Comparison of ENCODE assay signal across 28 cellular contexts in the genomic region with DNA sequence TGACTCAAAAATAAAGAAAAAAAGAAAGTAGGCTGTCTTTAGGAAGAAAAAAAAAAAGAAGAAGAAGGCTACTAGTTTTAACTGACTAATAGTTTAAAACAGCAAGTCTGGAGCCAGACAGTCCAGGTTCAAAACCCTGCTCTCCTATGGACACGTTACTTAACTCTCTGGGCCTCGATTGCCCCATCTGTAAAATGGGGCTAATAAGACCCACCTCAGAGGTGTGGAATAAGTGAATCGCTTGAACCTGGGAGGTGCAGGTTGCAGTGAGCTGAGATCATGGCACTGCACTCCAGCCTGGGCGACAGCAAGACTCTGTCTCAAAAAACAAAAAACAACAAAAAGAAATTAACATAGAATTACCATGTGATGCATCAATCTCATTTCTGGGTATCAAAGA.
"Had no signal": no experiment of that assay in that cellular context is flagged by ENCODE, and none has a peak within 500 bp of the region (broad histone marks: within the 10 kb centered on the region; RNA-seq: fewer than 3 reads in every experiment).

No MANE protein-coding gene starts in this region.

- H3K36me3 ChIP-seq: ascending aorta, cardiac muscle cell, colonic mucosa, SJSA1 had no signal

- H3K4me1 ChIP-seq: ascending aorta, SJSA1 had no signal

- H3K9me3 ChIP-seq: ascending aorta, colonic mucosa, SJSA1, SK-N-SH had no signal

- H3K9me3 Mint-ChIP-seq: activated CD4-positive, alpha-beta T cell treated with anti-CD3 and anti-CD28 coated beads, Interleukin-2, amount 10 ng/mL, durations not matched to agents 24 days and 14 days; activated naive CD4-positive, alpha-beta T cell treated with anti-CD3 and anti-CD28 coated beads, Interleukin-2, amount 10 ng/mL, durations not matched to agents 7 days and 5 days; activated T-cell treated with anti-CD3 and anti-CD28 coated beads, Interleukin-2, amount 50 U/mL, for 4 hours; activated T-helper 1 cell treated with anti-CD3 and anti-CD28 coated beads, Interleukin-12 subunit alpha, Interleukin-12 subunit beta, Interleukin-2, Interleukin-4 antibody, amounts not matched to agents 30 ng/mL and 10 ng/mL and 1 ng/mL, durations not matched to agents 14 hours and 24 hours and 36 hours; central memory CD8-positive, alpha-beta T cell; T-helper 1 cell treated with Interleukin-12 subunit alpha and Interleukin-12 subunit beta and Interleukin-4 antibody, amounts not matched to agents 30 μg/mL and 1 μg/mL, for 36 hours; T-helper 2 cell treated with Interferon-gamma antibody and Interleukin-4, amounts not matched to agents 5 μg/mL and 100 μg/mL, for 36 hours had no signal

- ATAC-seq: activated CD8-positive, alpha-beta T cell treated with anti-CD3 and anti-CD28 coated beads, Interleukin-2, amount 10 ng/mL, durations not matched to agents 7 days and 5 days; activated T-cell treated with anti-CD3 and anti-CD28 coated beads, Interleukin-2, amount 50 U/mL, for 4 hours had no signal

- FAIRE-seq: TTC549 had no signal

- H3K27me3 Mint-ChIP-seq: central memory CD8-positive, alpha-beta T cell had no signal

- H3K4me3 Mint-ChIP-seq: activated CD4-positive, alpha-beta T cell treated with anti-CD3 and anti-CD28 coated beads, Interleukin-2, amount 10 ng/mL, durations not matched to agents 24 days and 14 days; activated CD8-positive, alpha-beta T cell treated with anti-CD3 and anti-CD28 coated beads, Interleukin-2, amount 10 ng/mL, durations not matched to agents 7 days and 5 days; activated naive CD4-positive, alpha-beta T cell treated with anti-CD3 and anti-CD28 coated beads, Interleukin-2, amount 10 ng/mL, durations not matched to agents 7 days and 5 days; activated naive CD8-positive, alpha-beta T cell; activated T-cell treated with anti-CD3 and anti-CD28 coated beads, Interleukin-2, amount 50 U/mL, for 4 hours; activated T-helper 1 cell treated with anti-CD3 and anti-CD28 coated beads, Interleukin-12 subunit alpha, Interleukin-12 subunit beta, Interleukin-2, Interleukin-4 antibody, amounts not matched to agents 30 ng/mL and 10 ng/mL and 1 ng/mL, durations not matched to agents 14 hours and 24 hours and 36 hours; central memory CD8-positive, alpha-beta T cell; T-helper 1 cell treated with Interleukin-12 subunit alpha and Interleukin-12 subunit beta and Interleukin-4 antibody, amounts not matched to agents 30 μg/mL and 1 μg/mL, for 36 hours; T-helper 2 cell treated with Interferon-gamma antibody and Interleukin-4, amounts not matched to agents 5 μg/mL and 100 μg/mL, for 36 hours had no signal

- H3K9ac ChIP-seq: SK-N-SH had no signal

- H3K4me1 Mint-ChIP-seq: central memory CD8-positive, alpha-beta T cell had no signal

- H3K27ac ChIP-seq: ascending aorta, cardiac muscle cell, colonic mucosa, SJSA1 had no signal

- H3K36me3 Mint-ChIP-seq: activated naive CD4-positive, alpha-beta T cell treated with anti-CD3 and anti-CD28 coated beads, Interleukin-2, amount 10 ng/mL, durations not matched to agents 7 days and 5 days; activated naive CD8-positive, alpha-beta T cell had no signal

- H3K4me3 ChIP-seq: ascending aorta, cardiac muscle cell, colonic mucosa, SJSA1 had no signal

- H3K27me3 ChIP-seq: ascending aorta, cardiac muscle cell, colonic mucosa, SJSA1 had no signal

- H3K27ac Mint-ChIP-seq: activated CD4-positive, alpha-beta T cell treated with anti-CD3 and anti-CD28 coated beads, Interleukin-2, amount 10 ng/mL, durations not matched to agents 24 days and 14 days; activated CD8-positive, alpha-beta T cell treated with anti-CD3 and anti-CD28 coated beads, Interleukin-2, amount 10 ng/mL, durations not matched to agents 7 days and 5 days; activated naive CD4-positive, alpha-beta T cell treated with anti-CD3 and anti-CD28 coated beads, Interleukin-2, amount 10 ng/mL, durations not matched to agents 7 days and 5 days; activated naive CD8-positive, alpha-beta T cell; activated T-helper 1 cell treated with anti-CD3 and anti-CD28 coated beads, Interleukin-12 subunit alpha, Interleukin-12 subunit beta, Interleukin-2, Interleukin-4 antibody, amounts not matched to agents 30 ng/mL and 10 ng/mL and 1 ng/mL, durations not matched to agents 14 hours and 24 hours and 36 hours; T-helper 1 cell treated with Interleukin-12 subunit alpha and Interleukin-12 subunit beta and Interleukin-4 antibody, amounts not matched to agents 30 μg/mL and 1 μg/mL, for 36 hours; T-helper 2 cell treated with Interferon-gamma antibody and Interleukin-4, amounts not matched to agents 5 μg/mL and 100 μg/mL, for 36 hours had no signal

- DNase-seq: activated CD4-positive, alpha-beta T cell treated with anti-CD3 and anti-CD28 coated beads, Interleukin-2, amount 10 ng/mL, durations not matched to agents 24 days and 14 days; activated CD4-positive, alpha-beta T cell treated with anti-CD3 and anti-CD28 coated beads, Interleukin-2, amount 50 U/mL, for 48 hours; activated CD8-positive, alpha-beta T cell treated with anti-CD3 and anti-CD28 coated beads, Interleukin-2, amount 10 ng/mL, durations not matched to agents 7 days and 5 days; activated effector memory CD4-positive, alpha-beta T cell treated with Interleukin-2 at 50 U/mL for 16 hours; activated naive CD4-positive, alpha-beta T cell treated with anti-CD3 and anti-CD28 coated beads, Interleukin-2, amount 10 ng/mL, durations not matched to agents 7 days and 5 days; activated T-cell treated with anti-CD3 and anti-CD28 coated beads, Interleukin-2, amount 50 U/mL, for 4 hours; amniotic stem cell; colonic mucosa; MM.1S; NCI-H1092; NCI-H1436 treated with DMSO at 0.1 percent for 48 hours; NCI-H1694 treated with DMSO at 0.1 percent for 48 hours; NCI-H2029; NCI-H345; NCI-H524 treated with DMSO at 0.1 percent for 48 hours; NCI-H748 treated with DMSO at 0.1 percent for 48 hours; NK-92 treated with Interleukin-12 subunit alpha and Interleukin-12 subunit beta, amount 100 ng/mL, for 24 hours; SHP77 treated with DMSO at 0.1 percent for 48 hours; SK-N-SH had no signal

- H3K4me2 ChIP-seq: SK-N-SH had no signal
